ENCODE assay signal across 8 cellular contexts in genomic region chr7:134885967-134886352, GRCh38.
DNase-seq lines count a peak whose midpoint lies in the region; TF ChIP-seq lines count a peak whose summit lies in the region.

No MANE protein-coding gene starts in this region.

- peaks cover 79% of the 10 kb centered on the region for H3K79me2 ChIP-seq in osteoblast (ENCODE audit: insufficient read depth, low read length)

- H3K27me3 ChIP-seq in osteoblast (ENCODE audit: insufficient read depth, low read length): no peaks in the 10 kb centered on the region

- H3K27ac ChIP-seq in osteoblast (ENCODE audit: low read depth, low read length): peak overlapping the region; percentile 94

- peak; percentile 33 for DNase-seq in CD1c-positive myeloid dendritic cell (ENCODE audit: extremely low spot score)
- peak; percentile 40 for DNase-seq in NOMO-1 treated with DMSO at 0.1 percent for 48 hours (lab: John Stamatoyannopoulos, UW; ENCODE audit: unreplicated experiment)
- peak; percentile 56 for DNase-seq in epithelial cell of proximal tubule (ENCODE audit: low read depth)
- no peak for DNase-seq in osteoblast (ENCODE audit: insufficient read length, low spot score, missing footprints)
- no peak for DNase-seq in cerebellar cortex (ENCODE audit: low spot score)
- DNase-seq in OCI-M2 (lab: John Stamatoyannopoulos, UW; ENCODE audit: unreplicated experiment): no peak
- no peak for DNase-seq in NCI-H748 (lab: John Stamatoyannopoulos, UW; ENCODE audit: unreplicated experiment)
- DNase-seq in effector CD8-positive, alpha-beta T cell (lab: John Stamatoyannopoulos, UW): no peak

- H3K9me3 ChIP-seq in osteoblast (ENCODE audit: low read depth, low read length): no peaks in the 10 kb centered on the region

- no peak overlapping the region for H3K4me3 ChIP-seq in epithelial cell of proximal tubule (ENCODE audit: low read depth, low read length)
- no peak overlapping the region for H3K4me3 ChIP-seq in osteoblast (ENCODE audit: insufficient read depth, low read length)

- no peak overlapping the region for H2AFZ ChIP-seq in osteoblast (ENCODE audit: low read length)

- peaks cover 80% of the 10 kb centered on the region for H4K20me1 ChIP-seq in osteoblast (ENCODE audit: insufficient read depth, low read length)

- TF ChIP-seq CTCF in epithelial cell of proximal tubule (conservative IDR thresholded peaks at IDR 0.05; ENCODE audit: low read depth, low read length) (no peak), osteoblast (IDR thresholded peaks at IDR 0.05; ENCODE audit: extremely low read depth, low read depth, low read length) (no peak)

- H3K4me1 ChIP-seq in osteoblast (ENCODE audit: insufficient read depth, low read length): peaks cover 69% of the 10 kb centered on the region

- H3K36me3 ChIP-seq in osteoblast (ENCODE audit: insufficient read depth, low read length): peaks cover 65% of the 10 kb centered on the region

- peak overlapping the region; percentile 60 for H3K4me2 ChIP-seq in osteoblast (ENCODE audit: insufficient read depth, low read length)

Comparison
In these comparisons a context has a peak if more than half of its experiments do, and no peak if none do; other contexts are left out.
1. DNase-seq: peak in CD1c-positive myeloid dendritic cell (single experiment), NOMO-1 treated with DMSO at 0.1 percent for 48 hours (single experiment) and epithelial cell of proximal tubule (single experiment); none in osteoblast (single experiment), cerebellar cortex (single experiment), OCI-M2 (single experiment), NCI-H748 (single experiment) and effector CD8-positive, alpha-beta T cell (single experiment).